In genomic region chr21:37915516-37915915, GRCh38 we compare ENCODE assay signal across 1 cellular context.
TF ChIP-seq lines count a peak whose summit lies in the region.

No MANE protein-coding gene starts in this region.

TF ChIP-seq in A549, 52 proteins besides CTCF, POLR2A, EP300 and RAD21 (continued from another document):
- TF ChIP-seq E2F6 (IDR thresholded peaks at IDR 0.05; ENCODE audit: borderline replicate concordance, low read depth): no peak
